26 cellular contexts compared by ENCODE assay signal in genomic region chr6:23137596-23137995, GRCh38.
A peak's percentile ranks its signal among the peaks of the same experiment; 100 is the strongest.
DNase-seq lines count a peak whose midpoint lies in the region; TF ChIP-seq lines count a peak whose summit lies in the region.
"Had no signal": no experiment of that assay in that cellular context is flagged by ENCODE, and none has a peak within 500 bp of the region (broad histone marks: within the 10 kb centered on the region; RNA-seq: fewer than 3 reads in every experiment).

No MANE protein-coding gene starts in this region.

- no peak for TF ChIP-seq EP300 in sigmoid colon (IDR thresholded peaks at IDR 0.05)

- 64 to 85% methylated on average over 1 of the region's 1 CpG for WGBS in sigmoid colon, 2 donors

- H3K4me3 ChIP-seq in sigmoid colon: no peak overlapping the region
- H3K4me3 ChIP-seq: body of pancreas, prostate gland, spleen, stomach had no signal

- peaks cover 0 to 3% (median 0%) of the 10 kb centered on the region in 4 donors for H3K9me3 ChIP-seq in sigmoid colon
- H3K9me3 ChIP-seq: body of pancreas, prostate gland had no signal

- H3K27me3 ChIP-seq in sigmoid colon: no peaks in the 10 kb centered on the region
- H3K27me3 ChIP-seq: body of pancreas, spleen, stomach had no signal

- no peak overlapping the region for H3K27ac ChIP-seq in sigmoid colon
- H3K27ac ChIP-seq: body of pancreas, prostate gland, spleen, stomach had no signal

- TF ChIP-seq POLR2A in sigmoid colon (IDR thresholded peaks at IDR 0.05): no peak

- DNase-seq in EL: peak; percentile 47
- DNase-seq in NCI-H2227 treated with DMSO at 0.1 percent for 48 hours (lab: John Stamatoyannopoulos, UW): peak; percentile 7
- peak; percentile 15 for DNase-seq in dedifferentiated amniotic fluid mesenchymal stem cell (ENCODE audit: extremely low spot score)
- peak; percentile 11 for DNase-seq in kidney glomerular epithelial cell (lab: John Stamatoyannopoulos, UW)
- DNase-seq in Ammon's horn (ENCODE audit: low spot score): no peak
- no peak for DNase-seq in NCI-H446 treated with DMSO at 0.1 percent for 48 hours (lab: John Stamatoyannopoulos, UW)
- DNase-seq in sigmoid colon: no peak
- no peak for DNase-seq in LoVo (ENCODE audit: low spot score)
- DNase-seq: activated CD4-positive, alpha-beta T cell treated with anti-CD3 and anti-CD28 coated beads for 36 hours; activated naive CD4-positive, alpha-beta T cell treated with anti-CD3 and anti-CD28 coated beads, Interleukin-2, amount 50 U/mL, for 16 hours; activated T-cell treated with anti-CD3 and anti-CD28 coated beads, Interleukin-2, amount 50 U/mL, for 72 hours; body of pancreas; cortex of kidney; foreskin melanocyte; GOT3; KG1; natural killer cell; NCI-H1092; NCI-H2029; SHP77; spleen; stimulated activated CD4-positive, alpha-beta T cell treated with anti-CD3 and anti-CD28 coated beads, Interleukin-4, amount 100 ng/mL, for 4 hours; stomach; SW 1271; trophoblast cell had no signal

- intact Hi-C loops in sigmoid colon (cut with DNase I): no loop called here

- H3K36me3 ChIP-seq in sigmoid colon: no peaks in the 10 kb centered on the region
- H3K36me3 ChIP-seq: prostate gland, spleen, stomach had no signal

- no peak for TF ChIP-seq CTCF in sigmoid colon (IDR thresholded peaks at IDR 0.05)

- H3K4me1 ChIP-seq in sigmoid colon: no peaks in the 10 kb centered on the region
- H3K4me1 ChIP-seq: body of pancreas, prostate gland, spleen, stomach had no signal

Comparison
In these comparisons a context has a peak if more than half of its experiments do, and no peak if none do; other contexts are left out.
1. DNase-seq: peak in EL (single experiment), NCI-H2227 treated with DMSO at 0.1 percent for 48 hours (single experiment), dedifferentiated amniotic fluid mesenchymal stem cell (single experiment) and kidney glomerular epithelial cell (single experiment); none in Ammon's horn (single experiment), NCI-H446 treated with DMSO at 0.1 percent for 48 hours (single experiment), sigmoid colon (single experiment) and LoVo (single experiment).